In the genomic region with DNA sequence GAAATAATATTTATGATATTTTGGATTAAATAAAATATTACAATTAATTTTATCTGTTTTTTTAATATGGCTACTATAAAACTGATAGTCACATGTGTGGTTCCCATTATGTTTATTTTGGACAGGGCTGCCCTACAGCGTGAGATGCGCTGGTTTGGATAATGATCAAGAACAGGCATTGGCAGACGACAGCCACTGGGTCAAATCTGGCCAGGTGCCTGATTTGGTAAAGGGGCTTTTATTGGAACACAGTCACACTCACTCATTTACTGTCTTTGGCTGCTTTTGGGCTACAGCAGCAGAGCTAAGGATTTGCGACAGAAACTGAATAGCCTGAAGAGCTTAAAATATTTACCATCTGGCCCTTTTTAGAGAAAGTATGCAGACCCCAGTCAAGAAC, we compare ENCODE assay signal across 20 cellular contexts.
DNase-seq lines count a peak whose midpoint lies in the region; ATAC-seq and TF ChIP-seq lines count a peak whose summit lies in the region.
"Had no signal": no experiment of that assay in that cellular context is flagged by ENCODE, and none has a peak within 500 bp of the region (broad histone marks: within the 10 kb centered on the region; RNA-seq: fewer than 3 reads in every experiment).

No MANE protein-coding gene starts in this region.

- H3K9me3 ChIP-seq in breast epithelium (no peaks in the 10 kb centered on the region), mammary epithelial cell (replicated peaks; ENCODE audit: insufficient read depth, low read length) (no peaks in the 10 kb centered on the region)
- H3K9me3 ChIP-seq: ovary, spleen had no signal

- no peaks in the 10 kb centered on the region for H3K4me1 ChIP-seq in breast epithelium
- H3K4me1 ChIP-seq in mammary epithelial cell (ENCODE audit: insufficient read depth, low read length), result peaks cover 32% of the 10 kb centered on the region

- no peaks in the 10 kb centered on the region for H3K27me3 ChIP-seq in breast epithelium
- no peaks in the 10 kb centered on the region for H3K27me3 ChIP-seq in mammary epithelial cell (ENCODE audit: insufficient read depth, low read length)
- H3K27me3 ChIP-seq: ovary, spleen had no signal

- dilution Hi-C loops in mammary epithelial cell (cut with HindIII; ENCODE audit: low sequenced_read_pairs), result no loop called here

- intact Hi-C loops in breast epithelium (cut with DNase I; ENCODE audit: low total_unique reads), result no loop called here
- intact Hi-C loops in mammary epithelial cell (cut with micrococcal nuclease), result no loop called here

- BruUV-seq in mammary epithelial cell (replicated peaks; lab: Mats Ljungman, UMichigan), result no TSS peak

- H3K9ac ChIP-seq in mammary epithelial cell (ENCODE audit: insufficient read depth, low read length), result no peak overlapping the region

- DNase-seq in breast epithelium (ENCODE audit: low spot score in 2 of 2), result no peak
- no peak for DNase-seq in mammary epithelial cell
- DNase-seq in NCI-H524 treated with DMSO at 0.1 percent for 48 hours (lab: John Stamatoyannopoulos, UW), result peak; percentile 80
- peak; percentile 18 for DNase-seq in astrocyte of the hippocampus (ENCODE audit: low read depth, low spot score)
- no peak for DNase-seq in HuH-7 (ENCODE audit: low spot score)
- DNase-seq: activated CD4-positive, CD25-positive, alpha-beta regulatory T cell; activated CD8-positive, alpha-beta memory T cell treated with anti-CD3 and anti-CD28 coated beads, Interleukin-2, amount 10 ng/mL, durations not matched to agents 7 days and 5 days; activated naive CD4-positive, alpha-beta T cell treated with Interleukin-2 at 50 U/mL for 16 hours; activated T-cell treated with anti-CD3 and anti-CD28 coated beads, Interleukin-2, amount 50 U/mL, for 48 hours; CD8-positive, alpha-beta memory T cell; effector memory CD4-positive, alpha-beta T cell; NCI-H2029; NCI-H774; ovary; spleen had no signal

- H3K36me3 ChIP-seq in breast epithelium (no peaks in the 10 kb centered on the region), mammary epithelial cell (ENCODE audit: insufficient read depth, low read length) (no peaks in the 10 kb centered on the region)
- H3K36me3 ChIP-seq: ovary, spleen had no signal

- H3K4me2 ChIP-seq in mammary epithelial cell (ENCODE audit: insufficient read depth, low read depth, low read length), result no peak overlapping the region

- H2AFZ ChIP-seq in mammary epithelial cell (ENCODE audit: low read depth, low read length), result no peak overlapping the region

- CTCF ChIA-PET in mammary epithelial cell (lab: Charles Lee; ENCODE audit: low non-redundant PET), result no interaction called here

- in situ Hi-C loops in mammary epithelial cell (cut with MboI; ENCODE audit: low sequenced_read_pairs in 2 of 2), result no loop called here

- TF ChIP-seq POLR2A in breast epithelium (IDR thresholded peaks at IDR 0.05), result no peak

- H3K27ac ChIP-seq in breast epithelium, result peak overlapping the region; percentile 62 to 81
- H3K27ac ChIP-seq in mammary epithelial cell (ENCODE audit: insufficient read depth, low read depth, low read length), result no peak overlapping the region
- H3K27ac ChIP-seq: coronary artery, ovary, spleen had no signal

- no peaks in the 10 kb centered on the region for H3K79me2 ChIP-seq in mammary epithelial cell (ENCODE audit: insufficient read depth, low read length)

- H3K4me3 ChIP-seq in breast epithelium (no peak overlapping the region), mammary epithelial cell (replicated peaks in 1 of 3; ENCODE audit: insufficient read depth in 1 of 3, low read depth in 2 of 3, low read length in 3 of 3) (no peak overlapping the region)
- H3K4me3 ChIP-seq: coronary artery, ovary, spleen had no signal

- TF ChIP-seq CTCF in breast epithelium (IDR thresholded peaks at IDR 0.05), result no peak
- no peak for TF ChIP-seq CTCF in mammary epithelial cell (conservative IDR thresholded peaks at IDR 0.05 in 1 of 2, IDR thresholded peaks at IDR 0.05 in 1 of 2; ENCODE audit: extremely low read depth in 1 of 2, insufficient read depth in 1 of 2, low read depth in 1 of 2, low read length in 2 of 2)

- WGBS in mammary epithelial cell (ENCODE audit: low coverage, missing lambda C conversion rate), result 16% methylated on average over 4 of the region's 4 CpGs

- H4K20me1 ChIP-seq in mammary epithelial cell (ENCODE audit: insufficient read depth, low read length), result no peaks in the 10 kb centered on the region

- no peak for ATAC-seq in GM19455 (IDR thresholded peaks at IDR 0.05; ENCODE audit: unreplicated experiment)
- ATAC-seq in HG02642 (IDR thresholded peaks at IDR 0.05; ENCODE audit: poor library complexity, unreplicated experiment), result no peak
- ATAC-seq in HG02759 (IDR thresholded peaks at IDR 0.05; ENCODE audit: unreplicated experiment), result no peak
- ATAC-seq: natural killer cell treated with Interleukin-12 subunit alpha and Interleukin-12 subunit beta and Interleukin-15 and Interleukin-18, amount 100 ng/mL, for 72 hours had no signal

Comparison
In these comparisons a context has a peak if more than half of its experiments do, and no peak if none do; other contexts are left out.
1. DNase-seq: peak in NCI-H524 treated with DMSO at 0.1 percent for 48 hours (single experiment) and astrocyte of the hippocampus (single experiment); none in breast epithelium (0 of 2), mammary epithelial cell (single experiment) and HuH-7 (single experiment).